ENCODE assay signal across 1 cellular context in genomic region chr13:22648325-22648758, GRCh38.
TF ChIP-seq lines count a peak whose summit lies in the region.

No MANE protein-coding gene starts in this region.

TF ChIP-seq in H1, 55 proteins besides CTCF, POLR2A, EP300 and RAD21:
- TF ChIP-seq SUZ12 (IDR thresholded peaks at IDR 0.05; ENCODE audit: low read length) (no peak), CTBP2 (IDR thresholded peaks at IDR 0.05; ENCODE audit: borderline replicate concordance, insufficient read depth, insufficient read length, low read length) (no peak), CBX5 (IDR thresholded peaks at IDR 0.05; ENCODE audit: low read depth, low read length) (no peak), BACH1 (IDR thresholded peaks at IDR 0.05; ENCODE audit: low read length) (no peak), RXRA (IDR thresholded peaks at IDR 0.05; ENCODE audit: insufficient read depth, low read depth, low read length) (no peak), CHD7 (IDR thresholded peaks at IDR 0.05; ENCODE audit: insufficient replicate concordance, low read length) (no peak), HDAC2 (IDR thresholded peaks at IDR 0.05; ENCODE audit: borderline replicate concordance in 1 of 2, low read depth in 2 of 2, low read length in 2 of 2) (no peak), JUN (IDR thresholded peaks at IDR 0.05; ENCODE audit: low read depth, low read length) (no peak), HDAC6 (IDR thresholded peaks at IDR 0.05; ENCODE audit: low read depth, low read length) (no peak), SP2 (IDR thresholded peaks at IDR 0.05; ENCODE audit: low read length) (no peak), CREB1 (IDR thresholded peaks at IDR 0.05) (no peak), POU5F1 (IDR thresholded peaks at IDR 0.05; ENCODE audit: low read depth, low read length) (no peak), TAF1 (IDR thresholded peaks at IDR 0.05; ENCODE audit: low read depth, low read length) (no peak), KDM5A (IDR thresholded peaks at IDR 0.05; ENCODE audit: low read length) (no peak)
